Comparison of ENCODE assay signal across 22 cellular contexts in genomic region chr9:123290764-123291163, GRCh38. TPM values are rescaled to one million over a fixed set of nuclear protein-coding genes. Genes with fewer than 3 reads are reported as not detected.
DNase-seq lines count a peak whose midpoint lies in the region; ATAC-seq, FAIRE-seq and TF ChIP-seq lines count a peak whose summit lies in the region.
"Had no signal": no experiment of that assay in that cellular context is flagged by ENCODE, and none has a peak within 500 bp of the region (broad histone marks: within the 10 kb centered on the region; RNA-seq: fewer than 3 reads in every experiment).

No MANE protein-coding gene starts in this region.

- no peaks in the 10 kb centered on the region for H3K79me2 ChIP-seq in OCI-LY3 (ENCODE audit: low read length)

- no peaks in the 10 kb centered on the region for H3K36me3 ChIP-seq in BLaER1 treated with 17β-estradiol and CSF1 and Interleukin-3, amounts not matched to agents 10 nM and 100 nM
- H3K36me3 ChIP-seq in OCI-LY3 (replicated peaks; ENCODE audit: low read depth, low read length), result no peaks in the 10 kb centered on the region

- no peak overlapping the region for H3K27ac Mint-ChIP-seq in activated CD8-positive, alpha-beta T cell treated with anti-CD3 and anti-CD28 coated beads, Interleukin-2, amount 10 ng/mL, durations not matched to agents 7 days and 5 days
- H3K27ac Mint-ChIP-seq: CD8-positive, alpha-beta T cell; HFFc6 had no signal

- TF ChIP-seq POLR2A in GM12891 (IDR thresholded peaks at IDR 0.05; ENCODE audit: low read depth, low read length), result no peak

- no peaks in the 10 kb centered on the region for H3K27me3 ChIP-seq in BLaER1 treated with 17β-estradiol and CSF1 and Interleukin-3, amounts not matched to agents 10 nM and 100 nM
- peaks cover 18% of the 10 kb centered on the region for H3K27me3 ChIP-seq in OCI-LY3 (ENCODE audit: low read depth, low read length)

- H3K4me1 ChIP-seq in BLaER1 treated with 17β-estradiol and CSF1 and Interleukin-3, amounts not matched to agents 10 nM and 100 nM, result peaks cover 0 to 20% (median 9%) of the 10 kb centered on the region in 10 experiments; a peak in 11 of 20 replicates
- peaks cover 10% of the 10 kb centered on the region for H3K4me1 ChIP-seq in OCI-LY3 (ENCODE audit: low read length)

- 0 out of 22 replicates have a peak, but pooled peaks cover 0 to 4% (median 0%) of the 10 kb centered on the region in 11 experiments for H3K9me3 ChIP-seq in BLaER1 treated with 17β-estradiol and CSF1 and Interleukin-3, amounts not matched to agents 10 nM and 100 nM (replicated peaks in 1 of 11)
- no peaks in the 10 kb centered on the region for H3K9me3 ChIP-seq in OCI-LY3 (ENCODE audit: insufficient read depth, low read length)

- H2AFZ ChIP-seq in OCI-LY3 (ENCODE audit: low read depth, low read length), result no peak overlapping the region

- no peak overlapping the region for H3K9ac ChIP-seq in BLaER1 treated with 17β-estradiol and CSF1 and Interleukin-3, amounts not matched to agents 10 nM and 100 nM
- no peak overlapping the region for H3K9ac ChIP-seq in OCI-LY3 (ENCODE audit: low read length)

- POLR2A ChIA-PET in activated CD8-positive, alpha-beta T cell treated with anti-CD3 and anti-CD28 coated beads, Interleukin-2, amount 10 ng/mL, durations not matched to agents 7 days and 5 days (lab: Charles Lee), result no interaction called here

- no peaks in the 10 kb centered on the region for H4K20me1 ChIP-seq in BLaER1 treated with 17β-estradiol and CSF1 and Interleukin-3, amounts not matched to agents 10 nM and 100 nM
- H4K20me1 ChIP-seq in OCI-LY3 (ENCODE audit: insufficient read depth, low read length), result no peaks in the 10 kb centered on the region

- peak overlapping the region in 7 of 11 experiments; percentile 22 to 61 (median 42); a peak in 10 of 22 replicates for H3K4me2 ChIP-seq in BLaER1 treated with 17β-estradiol and CSF1 and Interleukin-3, amounts not matched to agents 10 nM and 100 nM
- peak overlapping the region; percentile 36; the same call in 1 of the 2 replicates for H3K4me2 ChIP-seq in OCI-LY3 (ENCODE audit: low read length)

- in situ Hi-C loops in GM13977 (cut with MboI; ENCODE audit: low pct_unique_long_range_greater_than_20kb, low sequenced_read_pairs, unreplicated experiment), result no loop called here

- CTCF ChIA-PET in activated CD8-positive, alpha-beta T cell treated with anti-CD3 and anti-CD28 coated beads, Interleukin-2, amount 10 ng/mL, durations not matched to agents 7 days and 5 days (lab: Charles Lee), result no interaction called here

- H3K27me3 Mint-ChIP-seq in activated CD8-positive, alpha-beta T cell treated with anti-CD3 and anti-CD28 coated beads, Interleukin-2, amount 10 ng/mL, durations not matched to agents 7 days and 5 days (ENCODE audit: low read depth), result peaks cover 15% of the 10 kb centered on the region
- H3K27me3 Mint-ChIP-seq: IgD-negative memory B cell had no signal

- no peak overlapping the region for H3K27ac ChIP-seq in BLaER1 treated with 17β-estradiol and CSF1 and Interleukin-3, amounts not matched to agents 10 nM and 100 nM
- H3K27ac ChIP-seq in OCI-LY3 (ENCODE audit: low read length), result no peak overlapping the region

- no peak for TF ChIP-seq CTCF in OCI-LY3 (IDR thresholded peaks at IDR 0.05; ENCODE audit: low read depth, low read length)
- no peak for TF ChIP-seq CTCF in GM13977 (IDR thresholded peaks at IDR 0.05; ENCODE audit: extremely low read depth, insufficient read depth, missing control alignments)

- H3K4me3 ChIP-seq in BLaER1 treated with 17β-estradiol and CSF1 and Interleukin-3, amounts not matched to agents 10 nM and 100 nM, result no peak overlapping the region
- H3K4me3 ChIP-seq in OCI-LY3 (ENCODE audit: low read length), result no peak overlapping the region; the same call in 1 of the 2 replicates

- ATAC-seq in activated CD8-positive, alpha-beta T cell treated with anti-CD3 and anti-CD28 coated beads, Interleukin-2, amount 10 ng/mL, durations not matched to agents 7 days and 5 days, result no peak
- no peak for ATAC-seq in HG03039 (IDR thresholded peaks at IDR 0.05; ENCODE audit: unreplicated experiment)
- ATAC-seq: CD8-positive, alpha-beta T cell; HCT116; HepG2 had no signal

- H3K4me1 Mint-ChIP-seq in activated CD8-positive, alpha-beta T cell treated with anti-CD3 and anti-CD28 coated beads, Interleukin-2, amount 10 ng/mL, durations not matched to agents 7 days and 5 days (ENCODE audit: low read depth), result no peaks in the 10 kb centered on the region

- FAIRE-seq in GM12891 (lab: Jason Lieb, UNC), result no peak
- FAIRE-seq: A204.1, GM12892, HepG2 had no signal

- H3K9me3 Mint-ChIP-seq in activated CD8-positive, alpha-beta T cell treated with anti-CD3 and anti-CD28 coated beads, Interleukin-2, amount 10 ng/mL, durations not matched to agents 7 days and 5 days (ENCODE audit: insufficient read depth), result no peaks in the 10 kb centered on the region
- H3K9me3 Mint-ChIP-seq: CD8-positive, alpha-beta T cell; HFFc6; IgD-negative memory B cell had no signal

- no peak overlapping the region for H3K4me3 Mint-ChIP-seq in activated CD8-positive, alpha-beta T cell treated with anti-CD3 and anti-CD28 coated beads, Interleukin-2, amount 10 ng/mL, durations not matched to agents 7 days and 5 days
- H3K4me3 Mint-ChIP-seq: CD8-positive, alpha-beta T cell; HFFc6; IgD-negative memory B cell had no signal

- DNase-seq in GM12891 (ENCODE audit: insufficient read length, low spot score) (no peak), islet precursor cell (peak; percentile 22), GM13977 (ENCODE audit: low spot score) (no peak), Ammon's horn (ENCODE audit: low spot score) (no peak)
- no peak for DNase-seq in activated CD8-positive, alpha-beta T cell treated with anti-CD3 and anti-CD28 coated beads, Interleukin-2, amount 10 ng/mL, durations not matched to agents 7 days and 5 days
- DNase-seq: ACHN; Calu3; CD8-positive, alpha-beta T cell; DMS79 treated with DMSO at 0.1 percent for 48 hours; EL; GOT3; H7; HFFc6; KBM-7 had no signal

- no peaks in the 10 kb centered on the region for H3K36me3 Mint-ChIP-seq in activated CD8-positive, alpha-beta T cell treated with anti-CD3 and anti-CD28 coated beads, Interleukin-2, amount 10 ng/mL, durations not matched to agents 7 days and 5 days (ENCODE audit: low read depth)
- H3K36me3 Mint-ChIP-seq: CD8-positive, alpha-beta T cell; IgD-negative memory B cell had no signal

TF ChIP-seq in GM12891, 5 proteins besides CTCF, POLR2A, EP300 and RAD21:
- TF ChIP-seq PAX5 (IDR thresholded peaks at IDR 0.05; ENCODE audit: insufficient read depth, low read length, severe bottlenecking) (no peak), SPI1 (IDR thresholded peaks at IDR 0.05; ENCODE audit: low read depth, low read length) (peak; percentile 72)

RNA-seq across cellular contexts. Expression of gene STRBP, which starts 22.4 kb away (rescaled TPM):
- 53.8 TPM for polyA plus RNA-seq in GM12891 (2012; ENCODE audit: low read depth, missing spikeins)
- 10 to 100 TPM; 26.1 to 26.5 TPM for total RNA-seq in activated CD8-positive, alpha-beta T cell treated with anti-CD3 and anti-CD28 coated beads, Interleukin-2, amount 10 ng/mL, durations not matched to agents 7 days and 5 days
